ENCODE assay signal across 15 cellular contexts in genomic region chr7:107686816-107687387, GRCh38. TPM values are rescaled to one million over a fixed set of nuclear protein-coding genes. Genes with fewer than 3 reads are reported as not detected.
DNase-seq lines count a peak whose midpoint lies in the region; ATAC-seq and TF ChIP-seq lines count a peak whose summit lies in the region.
"Had no signal": no experiment of that assay in that cellular context is flagged by ENCODE, and none has a peak within 500 bp of the region (broad histone marks: within the 10 kb centered on the region; RNA-seq: fewer than 3 reads in every experiment).

No MANE protein-coding gene starts in this region.

- no peaks in the 10 kb centered on the region for H3K27me3 Mint-ChIP-seq in CD4-positive, CD25-positive, alpha-beta regulatory T cell
- H3K27me3 Mint-ChIP-seq in endodermal cell (ENCODE audit: insufficient read depth) = peaks cover 3% of the 10 kb centered on the region
- peaks cover 8% of the 10 kb centered on the region for H3K27me3 Mint-ChIP-seq in activated T-helper 17 cell treated with anti-CD3 and anti-CD28 coated beads, Interleukin-2, amount 50 U/mL, for 72 hours

- no peaks in the 10 kb centered on the region for H3K36me3 Mint-ChIP-seq in CD4-positive, CD25-positive, alpha-beta regulatory T cell
- no peaks in the 10 kb centered on the region for H3K36me3 Mint-ChIP-seq in endodermal cell (ENCODE audit: low read depth)
- no peaks in the 10 kb centered on the region for H3K36me3 Mint-ChIP-seq in activated T-helper 17 cell treated with anti-CD3 and anti-CD28 coated beads, Interleukin-2, amount 50 U/mL, for 72 hours (ENCODE audit: low read depth)

- no peak overlapping the region for H3K4me3 ChIP-seq in CD4-positive, CD25-positive, alpha-beta regulatory T cell (ENCODE audit: low read depth, low read length)
- H3K4me3 ChIP-seq in OCI-LY7 (ENCODE audit: low read depth, low read length, poor library complexity, severe bottlenecking) (no peak overlapping the region), esophagus muscularis mucosa (no peak overlapping the region), parathyroid adenoma (ENCODE audit: low read depth, low read length) (no peak overlapping the region), endodermal cell (ENCODE audit: low read length) (no peak overlapping the region)
- H3K4me3 ChIP-seq: BLaER1, GM12878 had no signal

- DNase-seq in CD4-positive, CD25-positive, alpha-beta regulatory T cell = no peak
- DNase-seq in OCI-LY7 (ENCODE audit: low spot score) = no peak
- DNase-seq in esophagus muscularis mucosa (ENCODE audit: extremely low spot score) = peak; percentile 64
- no peak for DNase-seq in endodermal cell
- no peak for DNase-seq in retina
- DNase-seq: 8988T, AML-193, DMS53, GOT3, H9 had no signal

- no peaks in the 10 kb centered on the region for H3K9me2 ChIP-seq in OCI-LY7 (ENCODE audit: insufficient read depth, low read length)

- H4K20me1 ChIP-seq in OCI-LY7 (ENCODE audit: insufficient read depth, low read length) = no peaks in the 10 kb centered on the region
- H4K20me1 ChIP-seq: BLaER1 had no signal

- no peaks in the 10 kb centered on the region for H3K36me3 ChIP-seq in CD4-positive, CD25-positive, alpha-beta regulatory T cell (ENCODE audit: control insufficient read depth, insufficient read depth, low read length)
- H3K36me3 ChIP-seq in OCI-LY7 (ENCODE audit: insufficient read depth, low read length) (no peaks in the 10 kb centered on the region), esophagus muscularis mucosa (no peaks in the 10 kb centered on the region), parathyroid adenoma (ENCODE audit: control insufficient read depth, insufficient read depth, low read length) (no peaks in the 10 kb centered on the region), endodermal cell (ENCODE audit: control insufficient read depth, insufficient read depth, low read length) (no peaks in the 10 kb centered on the region)
- H3K36me3 ChIP-seq: BLaER1 had no signal

- no peak for TF ChIP-seq EP300 in esophagus muscularis mucosa (IDR thresholded peaks at IDR 0.05)

- H3K9me3 Mint-ChIP-seq in CD4-positive, CD25-positive, alpha-beta regulatory T cell = no peaks in the 10 kb centered on the region
- no peaks in the 10 kb centered on the region for H3K9me3 Mint-ChIP-seq in endodermal cell
- H3K9me3 Mint-ChIP-seq in activated T-helper 17 cell treated with anti-CD3 and anti-CD28 coated beads, Interleukin-2, amount 50 U/mL, for 72 hours = no peaks in the 10 kb centered on the region
- H3K9me3 Mint-ChIP-seq: H9 had no signal

- no peaks in the 10 kb centered on the region for H3K79me2 ChIP-seq in OCI-LY7 (ENCODE audit: insufficient read depth, low read depth, low read length)
- no peaks in the 10 kb centered on the region for H3K79me2 ChIP-seq in parathyroid adenoma

- 99% methylated on average over 5 of the region's 5 CpGs for WGBS in esophagus muscularis mucosa
- WGBS in endodermal cell (ENCODE audit: insufficient coverage in 1 of 2, insufficient read length in 1 of 2), 2 experiments = 94 to 100% methylated on average over 5 of the region's 5 CpGs

- POLR2A ChIA-PET in OCI-LY7 (lab: Charles Lee) = interaction anchor here (1.2 kb wide), 1 partner anchor 22 kb away, joined by 3 read pairs; no protein-coding TSS in a partner anchor

- no TSS peak for BruUV-seq in OCI-LY7 (replicated peaks; lab: Mats Ljungman, UMichigan)

- no peak overlapping the region for H3K4me2 ChIP-seq in OCI-LY7 (ENCODE audit: low read length)
- H3K4me2 ChIP-seq in parathyroid adenoma (ENCODE audit: low read length) = no peak overlapping the region
- H3K4me2 ChIP-seq: BLaER1 had no signal

- no peak overlapping the region for H3K27ac ChIP-seq in CD4-positive, CD25-positive, alpha-beta regulatory T cell (ENCODE audit: insufficient read depth, low read length, poor library complexity, severe bottlenecking)
- H3K27ac ChIP-seq in OCI-LY7 (ENCODE audit: low read depth, low read length, poor library complexity, severe bottlenecking) = no peak overlapping the region
- no peak overlapping the region for H3K27ac ChIP-seq in esophagus muscularis mucosa (replicated peaks in 1 of 4)
- no peak overlapping the region for H3K27ac ChIP-seq in parathyroid adenoma
- H3K27ac ChIP-seq in endodermal cell (ENCODE audit: low read depth, low read length) = no peak overlapping the region
- H3K27ac ChIP-seq: BLaER1 had no signal

- no peaks in the 10 kb centered on the region for H3K27me3 ChIP-seq in CD4-positive, CD25-positive, alpha-beta regulatory T cell (ENCODE audit: control insufficient read depth, insufficient read depth, low read length)
- no peaks in the 10 kb centered on the region for H3K27me3 ChIP-seq in esophagus muscularis mucosa
- no peaks in the 10 kb centered on the region for H3K27me3 ChIP-seq in parathyroid adenoma (ENCODE audit: control insufficient read depth, insufficient read depth, low read length)
- H3K27me3 ChIP-seq in endodermal cell (ENCODE audit: control insufficient read depth, insufficient read depth, low read length, poor library complexity, severe bottlenecking) = no peaks in the 10 kb centered on the region
- H3K27me3 ChIP-seq: BLaER1 had no signal

- TF ChIP-seq CTCF in OCI-LY7 (conservative IDR thresholded peaks at IDR 0.05; ENCODE audit: low read length) = no peak
- no peak for TF ChIP-seq CTCF in esophagus muscularis mucosa (IDR thresholded peaks at IDR 0.05)
- no peak for TF ChIP-seq CTCF in parathyroid adenoma (IDR thresholded peaks at IDR 0.05)
- TF ChIP-seq CTCF in endodermal cell (conservative IDR thresholded peaks at IDR 0.05) = no peak

- H3K4me3 Mint-ChIP-seq in CD4-positive, CD25-positive, alpha-beta regulatory T cell = no peak overlapping the region
- H3K4me3 Mint-ChIP-seq in endodermal cell = no peak overlapping the region
- H3K4me3 Mint-ChIP-seq in activated T-helper 17 cell treated with anti-CD3 and anti-CD28 coated beads, Interleukin-2, amount 50 U/mL, for 72 hours = no peak overlapping the region
- H3K4me3 Mint-ChIP-seq: H9 had no signal

- H3K27ac Mint-ChIP-seq in CD4-positive, CD25-positive, alpha-beta regulatory T cell = peak overlapping the region in 2 of 3 donors; percentile 9 to 33
- H3K27ac Mint-ChIP-seq in endodermal cell = no peak overlapping the region
- H3K27ac Mint-ChIP-seq in activated T-helper 17 cell treated with anti-CD3 and anti-CD28 coated beads, Interleukin-2, amount 50 U/mL, for 72 hours = no peak overlapping the region

- no peak for ATAC-seq in CD4-positive, CD25-positive, alpha-beta regulatory T cell (ENCODE audit: low read depth in 2 of 2)
- ATAC-seq in activated T-helper 17 cell treated with anti-CD3 and anti-CD28 coated beads, Interleukin-2, amount 50 U/mL, for 72 hours (replicated peaks) = no peak
- no peak for ATAC-seq in GM19395 (IDR thresholded peaks at IDR 0.05; ENCODE audit: unreplicated experiment)
- ATAC-seq: GM12878 had no signal

- no peak overlapping the region for H3K9ac ChIP-seq in parathyroid adenoma
- H3K9ac ChIP-seq in endodermal cell (ENCODE audit: extremely low read depth, low read length, poor library complexity, severe bottlenecking) = no peak overlapping the region
- H3K9ac ChIP-seq: BLaER1 had no signal

- H2AFZ ChIP-seq in OCI-LY7 (ENCODE audit: low read length) (peak overlapping the region; percentile 39; the same call in 1 of the 2 replicates), parathyroid adenoma (peak overlapping the region; percentile 75)

- intact Hi-C loops in OCI-LY7 (cut with micrococcal nuclease; ENCODE audit: unreplicated experiment) (no loop called here), esophagus muscularis mucosa (cut with DNase I) (no loop called here)

- CTCF ChIA-PET in OCI-LY7 (lab: Charles Lee; ENCODE audit: unreplicated experiment) = no interaction called here

- H3K9me3 ChIP-seq in CD4-positive, CD25-positive, alpha-beta regulatory T cell (ENCODE audit: control insufficient read depth in 2 of 2, low read length in 2 of 2) = no peaks in the 10 kb centered on the region
- no peaks in the 10 kb centered on the region for H3K9me3 ChIP-seq in OCI-LY7 (ENCODE audit: low read length)
- H3K9me3 ChIP-seq in esophagus muscularis mucosa = no peaks in the 10 kb centered on the region
- no peaks in the 10 kb centered on the region for H3K9me3 ChIP-seq in parathyroid adenoma (ENCODE audit: control insufficient read depth, low read length)
- no peaks in the 10 kb centered on the region for H3K9me3 ChIP-seq in endodermal cell (ENCODE audit: control insufficient read depth, low read length)
- H3K9me3 ChIP-seq: BLaER1 had no signal

- no peak for TF ChIP-seq POLR2A in esophagus muscularis mucosa (IDR thresholded peaks at IDR 0.05; ENCODE audit: low read depth)

- H3K4me1 Mint-ChIP-seq in CD4-positive, CD25-positive, alpha-beta regulatory T cell = peaks cover 0 to 19% (median 8%) of the 10 kb centered on the region in 4 donors
- peaks cover 15% of the 10 kb centered on the region for H3K4me1 Mint-ChIP-seq in endodermal cell
- no peaks in the 10 kb centered on the region for H3K4me1 Mint-ChIP-seq in activated T-helper 17 cell treated with anti-CD3 and anti-CD28 coated beads, Interleukin-2, amount 50 U/mL, for 72 hours

- H3K4me1 ChIP-seq in CD4-positive, CD25-positive, alpha-beta regulatory T cell (ENCODE audit: control insufficient read depth, insufficient read depth, low read length, poor library complexity, severe bottlenecking) = peaks cover 6% of the 10 kb centered on the region
- H3K4me1 ChIP-seq in OCI-LY7 (ENCODE audit: insufficient read depth, low read length, poor library complexity, severe bottlenecking) (no peaks in the 10 kb centered on the region), esophagus muscularis mucosa (peaks cover 0 to 3% (median 0%) of the 10 kb centered on the region in 4 donors), parathyroid adenoma (no peaks in the 10 kb centered on the region), endodermal cell (ENCODE audit: control insufficient read depth, insufficient read depth, low read length) (peaks cover 2% of the 10 kb centered on the region)
- H3K4me1 ChIP-seq: BLaER1 had no signal

RNA-seq across cellular contexts. Expression of gene SLC26A4, which starts 26.3 kb away (rescaled TPM):
- total RNA-seq in CD4-positive, CD25-positive, alpha-beta regulatory T cell = 0.10 TPM
- under 1 TPM in 2 of 4 donors, not detected in 2; 0.11 to 0.21 TPM for polyA plus RNA-seq in CD4-positive, CD25-positive, alpha-beta regulatory T cell
- total RNA-seq in OCI-LY7 (2014; rRNA removed; shearing (Covaris generic)) = 0.26 TPM in 1 of 2 replicates, not detected in the other
- total RNA-seq in OCI-LY7 (2022) = 0.27 TPM in 1 of 2 replicates, not detected in the other
- 1 to 10 TPM in 1 of 4 donors, under 1 TPM in 3; 0.17 to 1.2 (median 0.46) TPM for total RNA-seq in esophagus muscularis mucosa
- total RNA-seq in endodermal cell = under 1 TPM in 1 of 2 donors, not detected in 1; 0.42 TPM
- polyA plus RNA-seq in endodermal cell (2013, experiment 1 of 2) = not detected
- 0.17 TPM for polyA plus RNA-seq in endodermal cell (2013, experiment 2 of 2)
- total RNA-seq in activated T-helper 17 cell treated with anti-CD3 and anti-CD28 coated beads, Interleukin-2, amount 50 U/mL, for 72 hours = 10 to 100 TPM; 14.7 to 27.5 TPM

RNA-seq across cellular contexts. Expression of gene CBLL1, which starts 57.0 kb away (rescaled TPM):
- total RNA-seq in CD4-positive, CD25-positive, alpha-beta regulatory T cell = 66.9 TPM
- polyA plus RNA-seq in CD4-positive, CD25-positive, alpha-beta regulatory T cell = 100 to 1,000 TPM; 127 to 150 (median 143) TPM
- 22.9 and 25.7 TPM in 2 replicates for total RNA-seq in OCI-LY7 (2014; rRNA removed; shearing (Covaris generic))
- 41.4 and 57.2 TPM in 2 replicates for total RNA-seq in OCI-LY7 (2022)
- total RNA-seq in esophagus muscularis mucosa = 10 to 100 TPM; 60.1 to 67.3 (median 63.6) TPM
- total RNA-seq in endodermal cell = 10 to 100 TPM; 33.3 to 34.7 TPM
- polyA plus RNA-seq in endodermal cell (2013, experiment 1 of 2) = 35.0 TPM
- 32.7 TPM for polyA plus RNA-seq in endodermal cell (2013, experiment 2 of 2)
- 10 to 100 TPM; 35.7 to 39.7 TPM for total RNA-seq in activated T-helper 17 cell treated with anti-CD3 and anti-CD28 coated beads, Interleukin-2, amount 50 U/mL, for 72 hours

Comparison
In these comparisons a context has a peak if more than half of its experiments do, and no peak if none do; other contexts are left out.
1. H3K27ac Mint-ChIP-seq: peak in CD4-positive, CD25-positive, alpha-beta regulatory T cell (2 of 3); none in endodermal cell (single experiment) and activated T-helper 17 cell treated with anti-CD3 and anti-CD28 coated beads, Interleukin-2, amount 50 U/mL, for 72 hours (single experiment).
2. RNA of gene SLC26A4, which starts 26.3 kb away (total RNA-seq): 14.7 to 27.5 TPM in activated T-helper 17 cell treated with anti-CD3 and anti-CD28 coated beads, Interleukin-2, amount 50 U/mL, for 72 hours; 0.17 to 1.2 TPM in esophagus muscularis mucosa, 0.42 TPM in endodermal cell, 0.26 to 0.27 TPM in OCI-LY7 and 0.10 TPM in CD4-positive, CD25-positive, alpha-beta regulatory T cell (single experiment); every median in the first group is over 4 times any median in the second.